ENCODE assay signal across 10 cellular contexts in genomic region chr12:50579757-50580267, GRCh38.
DNase-seq lines count a peak whose midpoint lies in the region; ATAC-seq, FAIRE-seq and TF ChIP-seq lines count a peak whose summit lies in the region.
"Had no signal": no experiment of that assay in that cellular context is flagged by ENCODE, and none has a peak within 500 bp of the region (broad histone marks: within the 10 kb centered on the region; RNA-seq: fewer than 3 reads in every experiment).

No MANE protein-coding gene starts in this region.

- peak overlapping the region; percentile 32; the same call in 1 of the 2 replicates for H3K4me2 ChIP-seq in DOHH2 (ENCODE audit: low read length)

- H3K27me3 ChIP-seq in DOHH2 (ENCODE audit: control insufficient read depth, low read length) (no peaks in the 10 kb centered on the region), left lung (no peaks in the 10 kb centered on the region)
- H3K27me3 ChIP-seq: tibial nerve had no signal

- H3K9me2 ChIP-seq in DOHH2 (replicated peaks; ENCODE audit: control insufficient read depth, low read length): no peaks in the 10 kb centered on the region

- ATAC-seq in left lung: peak; percentile 83
- no peak for ATAC-seq in HG03159 (IDR thresholded peaks at IDR 0.05; ENCODE audit: unreplicated experiment)
- ATAC-seq in HG02938 (IDR thresholded peaks at IDR 0.05; ENCODE audit: unreplicated experiment): no peak

- DNase-seq in H54 (ENCODE audit: insufficient read length, low spot score) (peak; percentile 40), SIG-M5 treated with dmso at 0.1 percent for 504 hours (lab: John Stamatoyannopoulos, UW; ENCODE audit: unreplicated experiment) (peak; percentile 70), left lung (no peak), head of caudate nucleus (no peak), T1000 (lab: John Stamatoyannopoulos, UW) (no peak)
- DNase-seq: NCI-H1436 treated with DMSO at 0.1 percent for 48 hours had no signal

- H4K20me1 ChIP-seq in DOHH2 (ENCODE audit: control insufficient read depth, insufficient read depth, low read depth, low read length): no peaks in the 10 kb centered on the region

- H3K4me3 ChIP-seq in DOHH2 (ENCODE audit: low read length): no peak overlapping the region
- no peak overlapping the region for H3K4me3 ChIP-seq in left lung
- H3K4me3 ChIP-seq: tibial nerve had no signal

- H3K9me3 ChIP-seq in DOHH2 (ENCODE audit: control insufficient read depth, insufficient read depth, low read length): no peaks in the 10 kb centered on the region
- no peaks in the 10 kb centered on the region for H3K9me3 ChIP-seq in left lung
- H3K9me3 ChIP-seq: tibial nerve had no signal

- peaks cover 13% of the 10 kb centered on the region for H3K79me2 ChIP-seq in DOHH2 (ENCODE audit: control insufficient read depth, low read length)

- 0 out of 2 replicates have a peak overlapping the region, but pooled peaks have one; percentile 10 for H3K27ac ChIP-seq in DOHH2 (ENCODE audit: low read depth, low read length)
- H3K27ac ChIP-seq in left lung: peak overlapping the region in 1 of 2 donors; percentile 51
- H3K27ac ChIP-seq: tibial nerve had no signal

- TF ChIP-seq CTCF in DOHH2 (IDR thresholded peaks at IDR 0.05; ENCODE audit: low read depth, low read length, poor library complexity, severe bottlenecking): no peak
- TF ChIP-seq CTCF in left lung (IDR thresholded peaks at IDR 0.05): no peak

- H3F3A ChIP-seq in DOHH2 (ENCODE audit: control insufficient read depth, insufficient read depth): no peaks in the 10 kb centered on the region

- H3K36me3 ChIP-seq in DOHH2 (ENCODE audit: control insufficient read depth, low read length): no peaks in the 10 kb centered on the region
- H3K36me3 ChIP-seq in left lung: peaks cover 0 to 2% of the 10 kb centered on the region in 2 donors

- H3K4me1 ChIP-seq in DOHH2 (ENCODE audit: control insufficient read depth, low read length) (peaks cover 23% of the 10 kb centered on the region), left lung (peaks cover 30 to 31% of the 10 kb centered on the region in 2 donors)

- TF ChIP-seq POLR2A in H54 (IDR thresholded peaks at IDR 0.05; ENCODE audit: low read depth, low read length): no peak

- intact Hi-C loops in left lung (cut with DNase I) (loop anchor here in 1 of 2 donors (10.0 kb wide), 1 partner anchor 65 kb away; no protein-coding TSS in a partner anchor), head of caudate nucleus (cut with DNase I) (no loop called here)

- FAIRE-seq in H54 (lab: Jason Lieb, UNC): peak; percentile 80

Comparison
In these comparisons a context has a peak if more than half of its experiments do, and no peak if none do; other contexts are left out.
1. DNase-seq: peak in H54 (single experiment) and SIG-M5 treated with dmso at 0.1 percent for 504 hours (single experiment); none in left lung (0 of 2), head of caudate nucleus (0 of 42) and T1000 (single experiment).